Comparison of ENCODE assay signal across 9 cellular contexts in the genomic region with DNA sequence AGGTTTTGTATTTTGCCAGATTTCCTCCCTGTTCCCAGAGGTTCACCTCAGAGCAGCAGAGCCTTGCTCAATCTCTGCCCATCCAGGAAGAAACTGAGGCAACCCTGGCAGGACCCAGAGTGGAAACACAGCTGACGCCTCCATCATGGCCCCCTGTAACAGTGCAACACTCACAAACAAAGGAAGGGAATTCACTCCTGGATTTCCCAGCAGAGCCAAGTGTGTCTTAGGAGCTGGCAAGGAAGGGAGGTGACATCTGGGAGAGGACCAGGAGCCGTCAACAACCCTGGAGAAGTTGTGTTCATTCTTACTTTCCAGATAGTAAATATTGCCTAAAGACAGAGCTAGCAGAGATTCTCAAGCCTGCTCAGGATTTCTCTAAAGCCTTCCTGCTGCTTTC.
DNase-seq lines count a peak whose midpoint lies in the region; ATAC-seq and TF ChIP-seq lines count a peak whose summit lies in the region.
"Had no signal": no experiment of that assay in that cellular context is flagged by ENCODE, and none has a peak within 500 bp of the region (broad histone marks: within the 10 kb centered on the region; RNA-seq: fewer than 3 reads in every experiment).

No MANE protein-coding gene starts in this region.

- H3K36me3 Mint-ChIP-seq in stimulated activated naive CD8-positive, alpha-beta T cell treated with anti-CD3 and anti-CD28 coated beads, Interleukin-15, Interleukin-2, amounts not matched to agents 100 ng/mL and 50 ng/mL, for 24 hours (ENCODE audit: low read depth) = no peaks in the 10 kb centered on the region
- H3K36me3 Mint-ChIP-seq in natural killer cell treated with Interleukin-12 subunit alpha and Interleukin-12 subunit beta and Interleukin-15 and Interleukin-18, amount 100 ng/mL, for 72 hours = no peaks in the 10 kb centered on the region

- H3K9ac ChIP-seq in colonic mucosa (ENCODE audit: low read depth in 2 of 2, low read length in 2 of 2) = no peak overlapping the region

- no peak for TF ChIP-seq CTCF in colonic mucosa (IDR thresholded peaks at IDR 0.05)

- H3K27me3 Mint-ChIP-seq in stimulated activated naive CD8-positive, alpha-beta T cell treated with anti-CD3 and anti-CD28 coated beads, Interleukin-15, Interleukin-2, amounts not matched to agents 100 ng/mL and 50 ng/mL, for 24 hours = no peaks in the 10 kb centered on the region
- no peaks in the 10 kb centered on the region for H3K27me3 Mint-ChIP-seq in natural killer cell treated with Interleukin-12 subunit alpha and Interleukin-12 subunit beta and Interleukin-15 and Interleukin-18, amount 100 ng/mL, for 72 hours

- H3K4me1 Mint-ChIP-seq in stimulated activated naive CD8-positive, alpha-beta T cell treated with anti-CD3 and anti-CD28 coated beads, Interleukin-15, Interleukin-2, amounts not matched to agents 100 ng/mL and 50 ng/mL, for 24 hours (ENCODE audit: low read depth) = peaks cover 77% of the 10 kb centered on the region
- peaks cover 63 to 64% of the 10 kb centered on the region in 2 donors for H3K4me1 Mint-ChIP-seq in natural killer cell treated with Interleukin-12 subunit alpha and Interleukin-12 subunit beta and Interleukin-15 and Interleukin-18, amount 100 ng/mL, for 72 hours (ENCODE audit: low read depth in 2 of 2)

- ATAC-seq in stimulated activated naive CD8-positive, alpha-beta T cell treated with anti-CD3 and anti-CD28 coated beads, Interleukin-15, Interleukin-2, amounts not matched to agents 100 U/mL and 50 U/mL, for 24 hours = no peak
- no peak for ATAC-seq in natural killer cell treated with Interleukin-12 subunit alpha and Interleukin-12 subunit beta and Interleukin-15 and Interleukin-18, amount 100 ng/mL, for 72 hours
- ATAC-seq in GM18519 (IDR thresholded peaks at IDR 0.05; ENCODE audit: low FRiP score, unreplicated experiment) (no peak), HG02623 (IDR thresholded peaks at IDR 0.05; ENCODE audit: unreplicated experiment) (no peak)

- H3K36me3 ChIP-seq in colonic mucosa = no peaks in the 10 kb centered on the region

- peak overlapping the region; percentile 98 for H3K27ac Mint-ChIP-seq in stimulated activated naive CD8-positive, alpha-beta T cell treated with anti-CD3 and anti-CD28 coated beads, Interleukin-15, Interleukin-2, amounts not matched to agents 100 ng/mL and 50 ng/mL, for 24 hours
- peak overlapping the region; percentile 84 to 88 for H3K27ac Mint-ChIP-seq in natural killer cell treated with Interleukin-12 subunit alpha and Interleukin-12 subunit beta and Interleukin-15 and Interleukin-18, amount 100 ng/mL, for 72 hours

- peak overlapping the region; percentile 88 for H3K27ac ChIP-seq in colonic mucosa

- H3K27me3 ChIP-seq in colonic mucosa = no peaks in the 10 kb centered on the region

- intact Hi-C loops in colonic mucosa (cut with DNase I) = loop anchor here (5.0 kb wide), 2 partner anchors 37 to 73 kb away; a partner anchor contains a TSS

- H3K9me3 Mint-ChIP-seq in stimulated activated naive CD8-positive, alpha-beta T cell treated with anti-CD3 and anti-CD28 coated beads, Interleukin-15, Interleukin-2, amounts not matched to agents 100 ng/mL and 50 ng/mL, for 24 hours = no peaks in the 10 kb centered on the region
- H3K9me3 Mint-ChIP-seq in natural killer cell treated with Interleukin-12 subunit alpha and Interleukin-12 subunit beta and Interleukin-15 and Interleukin-18, amount 100 ng/mL, for 72 hours = no peaks in the 10 kb centered on the region

- no peaks in the 10 kb centered on the region for H3K4me1 ChIP-seq in colonic mucosa

- no peak for DNase-seq in stimulated activated naive CD8-positive, alpha-beta T cell treated with anti-CD3 and anti-CD28 coated beads, Interleukin-15, Interleukin-2, amounts not matched to agents 100 U/mL and 50 U/mL, for 24 hours
- DNase-seq in colonic mucosa = no peak
- no peak for DNase-seq in natural killer cell treated with Interleukin-12 subunit alpha and Interleukin-12 subunit beta and Interleukin-15 and Interleukin-18, amount 100 ng/mL, for 72 hours (ENCODE audit: low spot score)
- no peak for DNase-seq in NCI-H2227 (lab: John Stamatoyannopoulos, UW; ENCODE audit: unreplicated experiment)
- no peak for DNase-seq in NCI-H774 (lab: John Stamatoyannopoulos, UW)
- DNase-seq: activated gamma-delta T cell treated with Interleukin-2 at 50 U/mL for 16 hours had no signal

- no peak overlapping the region for H3K4me3 Mint-ChIP-seq in stimulated activated naive CD8-positive, alpha-beta T cell treated with anti-CD3 and anti-CD28 coated beads, Interleukin-15, Interleukin-2, amounts not matched to agents 100 ng/mL and 50 ng/mL, for 24 hours
- H3K4me3 Mint-ChIP-seq in natural killer cell treated with Interleukin-12 subunit alpha and Interleukin-12 subunit beta and Interleukin-15 and Interleukin-18, amount 100 ng/mL, for 72 hours = peak overlapping the region; percentile 83

- H3K4me3 ChIP-seq in colonic mucosa = no peak overlapping the region

- H3K9me3 ChIP-seq in colonic mucosa = no peaks in the 10 kb centered on the region
